In the genomic region with DNA sequence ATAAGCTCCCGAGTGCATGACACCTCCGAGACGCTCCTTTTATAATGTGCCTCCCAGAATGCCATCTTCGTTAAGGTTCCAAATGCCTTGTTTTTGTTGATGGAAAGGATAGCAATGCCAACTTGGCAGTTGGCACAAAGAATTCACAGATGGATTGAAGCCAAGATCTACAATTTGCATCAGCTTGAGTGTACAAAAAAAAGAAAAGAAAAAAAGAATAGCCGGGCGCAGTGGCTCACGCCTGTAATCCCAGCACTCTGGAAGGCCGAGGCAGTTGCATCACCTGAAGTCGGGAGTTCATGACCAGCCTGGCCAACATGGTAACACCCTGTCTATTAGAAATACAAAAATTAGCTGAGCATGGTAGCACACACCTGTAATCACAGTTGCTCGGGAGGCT, we compare ENCODE assay signal across 2 cellular contexts.
A peak's percentile ranks its signal among the peaks of the same experiment; 100 is the strongest.
TF ChIP-seq lines count a peak whose summit lies in the region.

No MANE protein-coding gene starts in this region.

TF ChIP-seq in liver, 16 proteins besides CTCF, POLR2A, EP300 and RAD21:
- TF ChIP-seq, protein P1, sequence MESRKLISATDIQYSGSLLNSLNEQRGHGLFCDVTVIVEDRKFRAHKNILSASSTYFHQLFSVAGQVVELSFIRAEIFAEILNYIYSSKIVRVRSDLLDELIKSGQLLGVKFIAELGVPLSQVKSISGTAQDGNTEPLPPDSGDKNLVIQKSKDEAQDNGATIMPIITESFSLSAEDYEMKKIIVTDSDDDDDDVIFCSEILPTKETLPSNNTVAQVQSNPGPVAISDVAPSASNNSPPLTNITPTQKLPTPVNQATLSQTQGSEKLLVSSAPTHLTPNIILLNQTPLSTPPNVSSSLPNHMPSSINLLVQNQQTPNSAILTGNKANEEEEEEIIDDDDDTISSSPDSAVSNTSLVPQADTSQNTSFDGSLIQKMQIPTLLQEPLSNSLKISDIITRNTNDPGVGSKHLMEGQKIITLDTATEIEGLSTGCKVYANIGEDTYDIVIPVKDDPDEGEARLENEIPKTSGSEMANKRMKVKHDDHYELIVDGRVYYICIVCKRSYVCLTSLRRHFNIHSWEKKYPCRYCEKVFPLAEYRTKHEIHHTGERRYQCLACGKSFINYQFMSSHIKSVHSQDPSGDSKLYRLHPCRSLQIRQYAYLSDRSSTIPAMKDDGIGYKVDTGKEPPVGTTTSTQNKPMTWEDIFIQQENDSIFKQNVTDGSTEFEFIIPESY (IDR thresholded peaks at IDR 0.05) = peak; percentile 67
- TF ChIP-seq RXRA (IDR thresholded peaks at IDR 0.05) (peak; percentile 50 to 80), EGR1 (IDR thresholded peaks at IDR 0.05; ENCODE audit: low read depth in 2 of 2) (no peak), FOXA2 (IDR thresholded peaks at IDR 0.05) (no peak), SP1 (IDR thresholded peaks at IDR 0.05) (peak; percentile 64), YY1 (IDR thresholded peaks at IDR 0.05) (peak; percentile 38), GABPA (IDR thresholded peaks at IDR 0.05 in 1 of 2, conservative IDR thresholded peaks at IDR 0.05 in 1 of 2) (no peak), FOXA1 (IDR thresholded peaks at IDR 0.05) (no peak), HNF4A (conservative IDR thresholded peaks at IDR 0.05) (peak; percentile 40 to 63), HNF4G (IDR thresholded peaks at IDR 0.05) (no peak), NR2F2 (IDR thresholded peaks at IDR 0.05) (no peak), JUND (IDR thresholded peaks at IDR 0.05) (peak; percentile 52 to 74), TAF1 (conservative IDR thresholded peaks at IDR 0.05) (no peak)
- TF ChIP-seq, protein P2, sequence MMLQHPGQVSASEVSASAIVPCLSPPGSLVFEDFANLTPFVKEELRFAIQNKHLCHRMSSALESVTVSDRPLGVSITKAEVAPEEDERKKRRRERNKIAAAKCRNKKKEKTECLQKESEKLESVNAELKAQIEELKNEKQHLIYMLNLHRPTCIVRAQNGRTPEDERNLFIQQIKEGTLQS (IDR thresholded peaks at IDR 0.05) = peak; percentile 93
- TF ChIP-seq, protein P3, sequence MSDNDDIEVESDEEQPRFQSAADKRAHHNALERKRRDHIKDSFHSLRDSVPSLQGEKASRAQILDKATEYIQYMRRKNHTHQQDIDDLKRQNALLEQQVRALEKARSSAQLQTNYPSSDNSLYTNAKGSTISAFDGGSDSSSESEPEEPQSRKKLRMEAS (IDR thresholded peaks at IDR 0.05) = peak; percentile 53
- TF ChIP-seq, protein P4, sequence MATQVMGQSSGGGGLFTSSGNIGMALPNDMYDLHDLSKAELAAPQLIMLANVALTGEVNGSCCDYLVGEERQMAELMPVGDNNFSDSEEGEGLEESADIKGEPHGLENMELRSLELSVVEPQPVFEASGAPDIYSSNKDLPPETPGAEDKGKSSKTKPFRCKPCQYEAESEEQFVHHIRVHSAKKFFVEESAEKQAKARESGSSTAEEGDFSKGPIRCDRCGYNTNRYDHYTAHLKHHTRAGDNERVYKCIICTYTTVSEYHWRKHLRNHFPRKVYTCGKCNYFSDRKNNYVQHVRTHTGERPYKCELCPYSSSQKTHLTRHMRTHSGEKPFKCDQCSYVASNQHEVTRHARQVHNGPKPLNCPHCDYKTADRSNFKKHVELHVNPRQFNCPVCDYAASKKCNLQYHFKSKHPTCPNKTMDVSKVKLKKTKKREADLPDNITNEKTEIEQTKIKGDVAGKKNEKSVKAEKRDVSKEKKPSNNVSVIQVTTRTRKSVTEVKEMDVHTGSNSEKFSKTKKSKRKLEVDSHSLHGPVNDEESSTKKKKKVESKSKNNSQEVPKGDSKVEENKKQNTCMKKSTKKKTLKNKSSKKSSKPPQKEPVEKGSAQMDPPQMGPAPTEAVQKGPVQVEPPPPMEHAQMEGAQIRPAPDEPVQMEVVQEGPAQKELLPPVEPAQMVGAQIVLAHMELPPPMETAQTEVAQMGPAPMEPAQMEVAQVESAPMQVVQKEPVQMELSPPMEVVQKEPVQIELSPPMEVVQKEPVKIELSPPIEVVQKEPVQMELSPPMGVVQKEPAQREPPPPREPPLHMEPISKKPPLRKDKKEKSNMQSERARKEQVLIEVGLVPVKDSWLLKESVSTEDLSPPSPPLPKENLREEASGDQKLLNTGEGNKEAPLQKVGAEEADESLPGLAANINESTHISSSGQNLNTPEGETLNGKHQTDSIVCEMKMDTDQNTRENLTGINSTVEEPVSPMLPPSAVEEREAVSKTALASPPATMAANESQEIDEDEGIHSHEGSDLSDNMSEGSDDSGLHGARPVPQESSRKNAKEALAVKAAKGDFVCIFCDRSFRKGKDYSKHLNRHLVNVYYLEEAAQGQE (IDR thresholded peaks at IDR 0.05) = no peak

TF ChIP-seq in HepG2, 621 proteins besides CTCF, POLR2A, EP300 and RAD21:
- TF ChIP-seq KAT7 (CRISPR knock-in tag; IDR thresholded peaks at IDR 0.05; ENCODE audit: borderline replicate concordance) = no peak
- TF ChIP-seq MLX (CRISPR knock-in tag; IDR thresholded peaks at IDR 0.05) = no peak
TF ChIP-seq in HepG2: peak in this region for 0.
